ENCODE assay signal across 1 cellular context in the genomic region with DNA sequence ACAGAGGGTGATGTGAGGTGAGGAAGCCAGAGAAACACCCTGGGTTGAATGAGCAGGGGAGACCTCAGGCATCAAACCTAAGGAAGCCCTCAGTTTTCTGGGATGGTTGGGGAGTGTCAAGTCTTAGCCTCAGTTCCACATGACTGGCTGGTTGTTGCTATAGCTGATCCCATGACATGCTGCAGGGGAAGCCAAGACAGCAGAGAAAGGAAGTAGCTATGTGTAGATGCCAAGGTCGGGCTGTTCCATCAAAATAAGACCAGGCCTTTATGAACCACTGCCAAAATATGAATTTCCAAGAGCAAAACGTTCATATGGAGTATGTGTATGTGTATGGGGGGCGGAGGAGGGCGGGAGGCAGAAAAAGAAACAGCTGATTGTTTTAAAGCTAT.
TF ChIP-seq lines count a peak whose summit lies in the region.

No MANE protein-coding gene starts in this region.

TF ChIP-seq in H1, 55 proteins besides CTCF, POLR2A, EP300 and RAD21:
- TF ChIP-seq, protein P1, sequence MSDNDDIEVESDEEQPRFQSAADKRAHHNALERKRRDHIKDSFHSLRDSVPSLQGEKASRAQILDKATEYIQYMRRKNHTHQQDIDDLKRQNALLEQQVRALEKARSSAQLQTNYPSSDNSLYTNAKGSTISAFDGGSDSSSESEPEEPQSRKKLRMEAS (IDR thresholded peaks at IDR 0.05) = no peak
